ENCODE assay signal across 30 cellular contexts in the genomic region with DNA sequence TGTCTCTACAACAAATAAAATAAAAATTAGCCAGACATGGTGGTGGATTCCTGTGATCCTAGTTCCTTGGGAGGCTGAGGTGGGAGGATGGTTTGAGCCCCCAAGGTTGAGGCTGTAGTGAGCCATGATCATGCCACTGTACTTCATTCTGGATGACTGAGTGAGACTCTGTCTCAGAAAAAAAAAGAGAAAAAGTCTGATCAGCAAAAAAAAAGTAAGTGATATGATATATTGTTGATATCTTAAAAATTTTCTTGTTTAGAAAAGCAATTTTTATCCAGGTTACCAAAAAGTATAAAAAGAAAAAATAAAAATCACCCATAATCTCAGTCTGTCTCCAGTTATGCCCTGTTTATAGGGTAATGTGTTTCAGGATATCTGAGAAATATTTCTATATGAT.
"Had no signal": no experiment of that assay in that cellular context is flagged by ENCODE, and none has a peak within 500 bp of the region (broad histone marks: within the 10 kb centered on the region; RNA-seq: fewer than 3 reads in every experiment).

No MANE protein-coding gene starts in this region.

- H3K4me1 ChIP-seq: ascending aorta had no signal

- ATAC-seq: activated CD8-positive, alpha-beta memory T cell treated with anti-CD3 and anti-CD28 coated beads, Interleukin-2, amount 10 ng/mL, durations not matched to agents 7 days and 5 days; activated CD8-positive, alpha-beta T cell treated with anti-CD3 and anti-CD28 coated beads for 36 hours; activated naive CD8-positive, alpha-beta T cell treated with anti-CD3 and anti-CD28 coated beads, Interleukin-2, amount 50 U/mL, for 24 hours had no signal

- H3K27me3 ChIP-seq: ascending aorta, cardiac muscle cell had no signal

- DNase-seq: activated B cell treated with CpG ODN at 0.5 μM for 24 hours; activated CD4-positive, alpha-beta memory T cell treated with anti-CD3 and anti-CD28 coated beads for 36 hours; activated CD4-positive, alpha-beta T cell treated with anti-CD3 and anti-CD28 coated beads for 4 hours; activated CD4-positive, alpha-beta T cell treated with anti-CD3 and anti-CD28 coated beads, Interleukin-2, amount 10 ng/mL, durations not matched to agents 24 days and 14 days; activated CD4-positive, alpha-beta T cell treated with anti-CD3 and anti-CD28 coated beads, Interleukin-2, amount 50 U/mL, for 1 hour; activated CD4-positive, alpha-beta T cell treated with anti-CD3 and anti-CD28 coated beads, Interleukin-2, amount 50 U/mL, for 4 hours; activated CD4-positive, CD25-positive, alpha-beta regulatory T cell treated with anti-CD3 and anti-CD28 coated beads, Interleukin-2, amount 50 U/mL, for 72 hours; activated CD8-positive, alpha-beta memory T cell treated with anti-CD3 and anti-CD28 coated beads, Interleukin-2, amount 10 ng/mL, durations not matched to agents 7 days and 5 days; activated CD8-positive, alpha-beta memory T cell treated with anti-CD3 and anti-CD28 coated beads, Interleukin-2, amount 50 U/mL, for 48 hours; activated CD8-positive, alpha-beta T cell treated with anti-CD3 and anti-CD28 coated beads for 36 hours; activated effector memory CD4-positive, alpha-beta T cell treated with Interleukin-2 at 50 U/mL for 16 hours; activated gamma-delta T cell; activated naive CD4-positive, alpha-beta T cell treated with anti-CD3 and anti-CD28 coated beads, Interleukin-2, amount 10 ng/mL, durations not matched to agents 7 days and 5 days; activated naive CD4-positive, alpha-beta T cell treated with Interleukin-2 at 50 U/mL for 16 hours; activated naive CD8-positive, alpha-beta T cell treated with anti-CD3 and anti-CD28 coated beads, Interleukin-2, amount 10 ng/mL, durations not matched to agents 7 days and 5 days; activated naive CD8-positive, alpha-beta T cell treated with anti-CD3 and anti-CD28 coated beads, Interleukin-2, amount 50 U/mL, for 24 hours; activated T-cell treated with anti-CD3 and anti-CD28 coated beads, Interleukin-2, amount 50 U/mL, for 24 hours; activated T-cell treated with anti-CD3 and anti-CD28 coated beads, Interleukin-2, amount 50 U/mL, for 48 hours; amygdala; anterior cingulate cortex; caudate nucleus; cerebellar nuclear complex; T-helper 1 cell; T-helper 2 cell; T-helper 9 cell had no signal

- H3K27ac ChIP-seq: ascending aorta, cardiac muscle cell, VCaP had no signal

- FAIRE-seq: bronchial epithelial cell, TTC549 had no signal

- H3K36me3 ChIP-seq: ascending aorta, cardiac muscle cell had no signal

- H3K9me3 ChIP-seq: ascending aorta had no signal

- H3K4me3 ChIP-seq: ascending aorta, cardiac muscle cell had no signal
